ENCODE assay signal across 8 cellular contexts in the genomic region with DNA sequence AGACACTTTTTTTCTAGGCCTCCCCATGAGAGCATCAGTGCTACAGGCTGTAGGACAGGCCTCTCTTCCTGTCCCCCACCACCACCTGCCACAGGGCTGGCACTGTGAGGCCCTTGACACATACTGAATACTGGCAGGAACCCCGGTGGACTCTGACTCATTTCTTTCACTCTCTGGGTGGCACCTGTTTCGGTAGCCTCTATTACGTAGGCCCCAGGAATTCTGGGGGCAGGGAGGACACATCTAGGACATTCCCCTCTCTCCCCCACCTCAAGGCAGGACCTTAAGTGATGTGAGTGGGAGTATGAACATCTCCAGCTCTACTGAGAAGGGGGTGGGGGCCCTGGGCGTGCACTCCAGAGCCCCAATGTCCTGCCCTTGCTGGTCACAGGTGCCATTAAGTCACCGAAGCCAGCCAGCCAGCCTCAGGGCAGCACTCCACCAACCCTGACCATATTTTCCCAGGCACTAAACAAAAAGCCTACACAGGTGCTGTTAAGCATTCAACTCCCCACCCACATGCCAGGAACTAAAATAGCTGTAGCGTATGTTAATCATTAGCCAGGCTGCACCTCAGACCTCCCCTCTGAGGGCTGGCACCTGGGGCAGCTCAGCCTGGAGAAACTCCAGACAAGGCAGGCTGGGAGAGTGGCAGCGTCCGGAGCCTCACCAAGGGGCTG. TPM values are rescaled to one million over a fixed set of nuclear protein-coding genes. Genes with fewer than 3 reads are reported as not detected.
DNase-seq lines count a peak whose midpoint lies in the region; ATAC-seq and TF ChIP-seq lines count a peak whose summit lies in the region.

No MANE protein-coding gene starts in this region.

- peaks cover 7 to 8% of the 10 kb centered on the region in 2 donors for H3K9me3 Mint-ChIP-seq in activated T-cell treated with anti-CD3 and anti-CD28 coated beads, Interleukin-2, amount 50 U/mL, for 72 hours

- H3K4me3 ChIP-seq in GM12864 (ENCODE audit: low read depth, low read length) (no peak overlapping the region; the same call in 1 of the 2 replicates), HEK293 (ENCODE audit: low read depth, low read length) (no peak overlapping the region), gastroesophageal sphincter (no peak overlapping the region), lower leg skin (ENCODE audit: low read depth, poor library complexity, severe bottlenecking) (no peak overlapping the region)

- no peaks in the 10 kb centered on the region for H3K27me3 Mint-ChIP-seq in activated T-cell treated with anti-CD3 and anti-CD28 coated beads, Interleukin-2, amount 50 U/mL, for 72 hours (ENCODE audit: low read depth)

- H3K27ac ChIP-seq in HEK293 (ENCODE audit: extremely low read depth, low read depth, low read length): no peak overlapping the region
- H3K27ac ChIP-seq in gastroesophageal sphincter: peak overlapping the region; percentile 20 to 100 (median 80)

- no peak for TF ChIP-seq POLR2A in gastroesophageal sphincter (IDR thresholded peaks at IDR 0.05)
- TF ChIP-seq POLR2A in lower leg skin (IDR thresholded peaks at IDR 0.05): no peak

- H3K36me3 ChIP-seq in HEK293 (ENCODE audit: control insufficient read depth in 2 of 2, insufficient read depth in 1 of 2, low read length in 2 of 2): peaks cover 0 to 11% of the 10 kb centered on the region in 2 experiments; a peak in 2 of 3 replicates
- peaks cover 0 to 13% of the 10 kb centered on the region in 2 donors for H3K36me3 ChIP-seq in gastroesophageal sphincter

- H3K4me1 ChIP-seq in HEK293 (ENCODE audit: control insufficient read depth, insufficient read depth, low read length) (no peaks in the 10 kb centered on the region), gastroesophageal sphincter (peaks cover 11 to 91% (median 43%) of the 10 kb centered on the region in 3 donors)

- H3K27ac Mint-ChIP-seq in activated T-cell treated with anti-CD3 and anti-CD28 coated beads, Interleukin-2, amount 50 U/mL, for 72 hours: peak overlapping the region; percentile 99

- peak; percentile 98 to 99 for ATAC-seq in activated T-cell treated with anti-CD3 and anti-CD28 coated beads, Interleukin-2, amount 50 U/mL, for 72 hours (replicated peaks in 1 of 2)
- peak; percentile 51 for ATAC-seq in gastroesophageal sphincter

- POLR2A ChIA-PET in HEK293 (lab: Yijun Ruan, JAX): no interaction called here

- H3K4me3 Mint-ChIP-seq in activated T-cell treated with anti-CD3 and anti-CD28 coated beads, Interleukin-2, amount 50 U/mL, for 72 hours: peak overlapping the region; percentile 57 to 91

- peaks cover 85% of the 10 kb centered on the region for H3K4me1 Mint-ChIP-seq in activated T-cell treated with anti-CD3 and anti-CD28 coated beads, Interleukin-2, amount 50 U/mL, for 72 hours (ENCODE audit: low read depth)

- no peak for TF ChIP-seq EP300 in gastroesophageal sphincter (IDR thresholded peaks at IDR 0.05)

- H3K9me3 ChIP-seq in HEK293 (ENCODE audit: control insufficient read depth, insufficient read depth, low read depth, low read length) (no peaks in the 10 kb centered on the region), gastroesophageal sphincter (no peaks in the 10 kb centered on the region)

- intact Hi-C loops in lower leg skin (cut with DNase I; ENCODE audit: low total_unique reads): no loop called here

- 0% methylated on average over 1 of the region's 8 CpGs; no CpG with 5 or more reads in 1 of the 2 donors for WGBS in gastroesophageal sphincter (ENCODE audit: low coverage in 1 of 2), 2 donors
- WGBS in lower leg skin, 2 donors: 35 to 58% methylated on average over 8 of the region's 8 CpGs

- no peaks in the 10 kb centered on the region for H3K27me3 ChIP-seq in gastroesophageal sphincter

- peaks cover 14 to 29% of the 10 kb centered on the region in 2 donors for H3K36me3 Mint-ChIP-seq in activated T-cell treated with anti-CD3 and anti-CD28 coated beads, Interleukin-2, amount 50 U/mL, for 72 hours (ENCODE audit: insufficient read depth in 2 of 2)

- DNase-seq in GM12864 (ENCODE audit: low read depth) (peak; percentile 34), NCI-H2107 treated with DMSO at 0.1 percent for 48 hours (lab: John Stamatoyannopoulos, UW; ENCODE audit: unreplicated experiment) (peak; percentile 24), KG1 (lab: John Stamatoyannopoulos, UW) (no peak), lower leg skin (ENCODE audit: low spot score in 2 of 2) (no peak)
- peak; percentile 78 to 84 for DNase-seq in activated T-cell treated with anti-CD3 and anti-CD28 coated beads, Interleukin-2, amount 50 U/mL, for 72 hours
- peak; percentile 81 for DNase-seq in stimulated activated CD4-positive, alpha-beta T cell treated with anti-CD3 and anti-CD28 coated beads, Interleukin-1b, Interleukin-23, amount 100 ng/mL, for 48 hours

- CTCF ChIA-PET in HEK293 (lab: Yijun Ruan, JAX): no interaction called here

- TF ChIP-seq CTCF in GM12864 (IDR thresholded peaks at IDR 0.05; ENCODE audit: low read depth, low read length, missing control alignments) (no peak), HEK293 (tag by site-specific recombination; IDR thresholded peaks at IDR 0.05) (no peak), gastroesophageal sphincter (IDR thresholded peaks at IDR 0.05) (no peak), lower leg skin (IDR thresholded peaks at IDR 0.05) (no peak)

TF ChIP-seq in HEK293, 187 proteins besides CTCF, POLR2A, EP300 and RAD21:
- peak; percentile 29; the same call in 1 of the 2 replicates for TF ChIP-seq ZIC2 (tag by site-specific recombination; IDR thresholded peaks at IDR 0.05)
- TF ChIP-seq ZFHX2 (tag by site-specific recombination; conservative IDR thresholded peaks at IDR 0.05): peak; percentile 75
- TF ChIP-seq EGR2 (tag by site-specific recombination; IDR thresholded peaks at IDR 0.05; ENCODE audit: low read depth): peak; percentile 75
- TF ChIP-seq, protein P1, sequence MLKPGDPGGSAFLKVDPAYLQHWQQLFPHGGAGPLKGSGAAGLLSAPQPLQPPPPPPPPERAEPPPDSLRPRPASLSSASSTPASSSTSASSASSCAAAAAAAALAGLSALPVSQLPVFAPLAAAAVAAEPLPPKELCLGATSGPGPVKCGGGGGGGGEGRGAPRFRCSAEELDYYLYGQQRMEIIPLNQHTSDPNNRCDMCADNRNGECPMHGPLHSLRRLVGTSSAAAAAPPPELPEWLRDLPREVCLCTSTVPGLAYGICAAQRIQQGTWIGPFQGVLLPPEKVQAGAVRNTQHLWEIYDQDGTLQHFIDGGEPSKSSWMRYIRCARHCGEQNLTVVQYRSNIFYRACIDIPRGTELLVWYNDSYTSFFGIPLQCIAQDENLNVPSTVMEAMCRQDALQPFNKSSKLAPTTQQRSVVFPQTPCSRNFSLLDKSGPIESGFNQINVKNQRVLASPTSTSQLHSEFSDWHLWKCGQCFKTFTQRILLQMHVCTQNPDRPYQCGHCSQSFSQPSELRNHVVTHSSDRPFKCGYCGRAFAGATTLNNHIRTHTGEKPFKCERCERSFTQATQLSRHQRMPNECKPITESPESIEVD (tag by site-specific recombination; IDR thresholded peaks at IDR 0.05): no peak
- no peak for TF ChIP-seq ZNF292 (tag by site-specific recombination; IDR thresholded peaks at IDR 0.05; ENCODE audit: borderline replicate concordance, low read depth)
- no peak for TF ChIP-seq ZNF214 (tag by site-specific recombination; IDR thresholded peaks at IDR 0.05; ENCODE audit: borderline replicate concordance)
- no peak for TF ChIP-seq ZNF248 (tag by site-specific recombination; IDR thresholded peaks at IDR 0.05)
- TF ChIP-seq TRIM28 (IDR thresholded peaks at IDR 0.05; ENCODE audit: borderline replicate concordance, low read length): no peak
- no peak for TF ChIP-seq ZNF48 (tag by site-specific recombination; IDR thresholded peaks at IDR 0.05)
- TF ChIP-seq ZSCAN16 (tag by site-specific recombination; IDR thresholded peaks at IDR 0.05): no peak
- TF ChIP-seq BCL11A (tag by site-specific recombination; IDR thresholded peaks at IDR 0.05; ENCODE audit: low read depth): no peak
- TF ChIP-seq ZBTB21 (tag by site-specific recombination; IDR thresholded peaks at IDR 0.05): no peak
- no peak for TF ChIP-seq KLF17 (tag by site-specific recombination; IDR thresholded peaks at IDR 0.05)
- TF ChIP-seq GLIS1 (tag by site-specific recombination; IDR thresholded peaks at IDR 0.05): peak; percentile 66
- TF ChIP-seq ZNF449 (tag by site-specific recombination; IDR thresholded peaks at IDR 0.05): no peak

RNA-seq across cellular contexts. Expression of gene ANXA11, which starts 8.9 kb away (rescaled TPM):
- total RNA-seq in activated T-cell treated with anti-CD3 and anti-CD28 coated beads, Interleukin-2, amount 50 U/mL, for 72 hours: 100 to 1,000 TPM; 207 to 229 TPM
- total RNA-seq in gastroesophageal sphincter (100 to 1,000 TPM; 117 to 225 (median 162) TPM), lower leg skin (100 to 1,000 TPM in 2 of 4 donors, 10 to 100 TPM in 2; 68.4 to 109 (median 100) TPM)

Comparison
In these comparisons a context has a peak if more than half of its experiments do, and no peak if none do; other contexts are left out.
1. DNase-seq: peak in GM12864 (single experiment), NCI-H2107 treated with DMSO at 0.1 percent for 48 hours (single experiment), activated T-cell treated with anti-CD3 and anti-CD28 coated beads, Interleukin-2, amount 50 U/mL, for 72 hours (2 of 2) and stimulated activated CD4-positive, alpha-beta T cell treated with anti-CD3 and anti-CD28 coated beads, Interleukin-1b, Interleukin-23, amount 100 ng/mL, for 48 hours (single experiment); none in KG1 (single experiment) and lower leg skin (0 of 2).